34 cellular contexts compared by ENCODE assay signal in the genomic region with DNA sequence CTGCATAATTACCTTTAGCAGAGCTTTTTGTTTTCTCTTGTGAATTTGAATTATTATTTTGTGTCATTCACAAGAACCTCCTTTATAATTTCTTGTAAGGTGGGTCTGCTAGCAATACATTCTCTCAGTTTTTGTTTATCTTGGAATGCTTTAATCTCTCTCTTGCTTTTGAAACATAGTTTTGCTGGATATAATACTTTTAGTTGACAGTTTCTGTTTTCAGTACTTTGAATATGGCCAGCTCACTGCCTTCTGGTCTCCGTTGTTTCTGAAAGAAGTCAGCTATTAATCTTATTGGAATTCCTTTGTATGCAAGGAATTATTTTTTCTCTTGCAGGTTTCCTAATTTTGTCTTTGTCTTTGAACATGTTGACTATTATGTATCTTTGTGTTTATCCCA.
"Had no signal": no experiment of that assay in that cellular context is flagged by ENCODE, and none has a peak within 500 bp of the region (broad histone marks: within the 10 kb centered on the region; RNA-seq: fewer than 3 reads in every experiment).

No MANE protein-coding gene starts in this region.

- H3K27me3 ChIP-seq: MG63 had no signal

- H3K4me3 ChIP-seq: MG63 had no signal

- H3K36me3 ChIP-seq: MG63 had no signal

- DNase-seq: Karpas-422, Kasumi-1, MG63, MM.1S, MV-4-11, NCI-H1048, NCI-H1092, NCI-H1092 treated with DMSO at 0.1 percent for 48 hours, NCI-H1105, NCI-H1105 treated with DMSO at 0.1 percent for 48 hours, NCI-H1417, NCI-H1417 treated with DMSO at 0.1 percent for 48 hours, NCI-H1436, NCI-H1436 treated with DMSO at 0.1 percent for 48 hours, NCI-H146, NCI-H1694, NCI-H1694 treated with DMSO at 0.1 percent for 48 hours, NCI-H187, NCI-H187 treated with DMSO at 0.1 percent for 48 hours, NCI-H1930, NCI-H2029, NCI-H2029 treated with DMSO at 0.1 percent for 48 hours, NCI-H2081, NCI-H2081 treated with DMSO at 0.1 percent for 48 hours, NCI-H2107, NCI-H2171, NCI-H2171 treated with DMSO at 0.1 percent for 48 hours, NCI-H2227 treated with DMSO at 0.1 percent for 48 hours, NCI-H226, NCI-H345, NCI-H446, NCI-H446 treated with DMSO at 0.1 percent for 48 hours, NCI-H510A, NCI-H510A treated with DMSO at 0.1 percent for 48 hours had no signal

- H3K9me3 ChIP-seq: MG63 had no signal
